ENCODE assay signal across 26 cellular contexts in the genomic region with DNA sequence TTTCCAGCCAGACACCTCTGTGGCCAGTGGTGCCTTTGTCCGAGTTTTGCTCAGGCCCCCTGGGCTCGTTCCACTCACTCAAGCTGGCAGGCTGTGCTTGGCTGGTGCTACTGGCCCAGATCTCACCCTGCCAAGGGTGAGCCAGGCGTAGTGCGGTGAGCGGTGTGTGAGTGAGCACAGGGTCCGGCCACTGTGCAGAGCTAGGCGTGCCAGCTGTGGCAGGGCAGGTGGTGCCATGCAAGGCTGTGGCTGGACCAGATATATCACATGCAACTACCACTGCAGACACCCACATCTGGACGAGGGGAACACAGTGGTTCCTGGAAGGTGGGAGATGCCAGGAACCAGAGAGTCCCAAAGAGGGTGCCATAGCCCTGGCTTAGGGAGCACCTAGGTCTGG.
"Had no signal": no experiment of that assay in that cellular context is flagged by ENCODE, and none has a peak within 500 bp of the region (broad histone marks: within the 10 kb centered on the region; RNA-seq: fewer than 3 reads in every experiment).

No MANE protein-coding gene starts in this region.

- H3K9me3 ChIP-seq: thyroid gland had no signal

- DNase-seq: dermis blood vessel endothelial cell; effector memory CD4-positive, alpha-beta T cell; esophagus squamous epithelium; foreskin melanocyte; glutamatergic neuron; heart right ventricle; hypothalamus; immature natural killer cell; islet precursor cell; left ventricle myocardium superior; lower lobe of right lung; naive thymus-derived CD8-positive, alpha-beta T cell; right lobe of liver; stimulated activated CD4-positive, alpha-beta T cell treated with anti-CD3 and anti-CD28 coated beads, Interleukin-2, amount 100 ng/mL, for 24 hours; stimulated activated CD4-positive, alpha-beta T cell treated with anti-CD3 and anti-CD28 coated beads, Interleukin-4, amount 100 ng/mL, for 24 hours; stimulated activated naive CD4-positive, alpha-beta T cell treated with Interleukin-2 at 50 U/mL for 16 hours; stomach; thyroid gland; trophoblast cell had no signal

- H3K4me1 Mint-ChIP-seq: immature natural killer cell; neural crest cell; stimulated activated effector memory CD8-positive, alpha-beta T cell treated with anti-CD3 and anti-CD28 coated beads, Interleukin-12 subunit alpha, Interleukin-12 subunit beta, amount 100 ng/mL, for 72 hours had no signal

- H3K27ac ChIP-seq: coronary artery, esophagus squamous epithelium, heart right ventricle, lower lobe of right lung, parathyroid adenoma, right lobe of liver, stomach, thyroid gland had no signal

- ATAC-seq: heart right ventricle; left ventricle myocardium superior; naive thymus-derived CD8-positive, alpha-beta T cell; stimulated activated effector memory CD8-positive, alpha-beta T cell treated with anti-CD3 and anti-CD28 coated beads, Interleukin-12 subunit alpha, Interleukin-12 subunit beta, amount 100 ng/mL, for 72 hours had no signal

- H3K27ac Mint-ChIP-seq: immature natural killer cell; naive thymus-derived CD8-positive, alpha-beta T cell; progenitor cell of endocrine pancreas; stimulated activated effector memory CD8-positive, alpha-beta T cell treated with anti-CD3 and anti-CD28 coated beads, Interleukin-12 subunit alpha, Interleukin-12 subunit beta, amount 100 ng/mL, for 72 hours had no signal

- H3K9me3 Mint-ChIP-seq: neural crest cell; stimulated activated effector memory CD8-positive, alpha-beta T cell treated with anti-CD3 and anti-CD28 coated beads, Interleukin-12 subunit alpha, Interleukin-12 subunit beta, amount 100 ng/mL, for 72 hours had no signal

- H3K4me3 ChIP-seq: coronary artery, esophagus squamous epithelium, heart right ventricle, lower lobe of right lung, right lobe of liver, smooth muscle cell, stomach, thyroid gland had no signal

- H3K4me1 ChIP-seq: esophagus squamous epithelium, heart right ventricle, lower lobe of right lung, right lobe of liver, stomach, thyroid gland had no signal

- H3K4me2 ChIP-seq: smooth muscle cell had no signal

- FAIRE-seq: endometrium had no signal

- H3K9ac ChIP-seq: parathyroid adenoma had no signal

- H3K4me3 Mint-ChIP-seq: immature natural killer cell; naive thymus-derived CD8-positive, alpha-beta T cell; neural crest cell; stimulated activated effector memory CD8-positive, alpha-beta T cell treated with anti-CD3 and anti-CD28 coated beads, Interleukin-12 subunit alpha, Interleukin-12 subunit beta, amount 100 ng/mL, for 72 hours had no signal

- H3K27me3 ChIP-seq: esophagus squamous epithelium, heart right ventricle, right lobe of liver, stomach, thyroid gland had no signal

- H3K27me3 Mint-ChIP-seq: naive thymus-derived CD8-positive, alpha-beta T cell; progenitor cell of endocrine pancreas had no signal
